2 cellular contexts compared by ENCODE assay signal in genomic region chr12:123114305-123115083, GRCh38.
TF ChIP-seq lines count a peak whose summit lies in the region.

No MANE protein-coding gene starts in this region.

TF ChIP-seq in IMR-90, 13 proteins besides CTCF, POLR2A, EP300 and RAD21:
- TF ChIP-seq CHD1 (IDR thresholded peaks at IDR 0.05; ENCODE audit: low read depth, low read length) (no peak), SMC3 (IDR thresholded peaks at IDR 0.05; ENCODE audit: low read depth, low read length) (no peak), ELK1 (IDR thresholded peaks at IDR 0.05; ENCODE audit: borderline replicate concordance, low read depth, low read length) (no peak), RFX5 (IDR thresholded peaks at IDR 0.05; ENCODE audit: low read depth, low read length) (no peak), RCOR1 (IDR thresholded peaks at IDR 0.05; ENCODE audit: insufficient replicate concordance, low read length) (no peak), BHLHE40 (IDR thresholded peaks at IDR 0.05; ENCODE audit: low read depth, low read length) (no peak), CEBPB (IDR thresholded peaks at IDR 0.05; ENCODE audit: low read depth, low read length) (no peak), FOS (IDR thresholded peaks at IDR 0.05; ENCODE audit: low read depth, low read length) (no peak), MAFK (IDR thresholded peaks at IDR 0.05; ENCODE audit: low read depth, low read length) (no peak), MAZ (IDR thresholded peaks at IDR 0.05; ENCODE audit: borderline replicate concordance, low read depth, low read length) (no peak), NFE2L2 (IDR thresholded peaks at IDR 0.05; ENCODE audit: low read depth, low read length) (no peak), MXI1 (IDR thresholded peaks at IDR 0.05; ENCODE audit: borderline replicate concordance, low read depth, low read length) (no peak), USF2 (IDR thresholded peaks at IDR 0.05; ENCODE audit: low read depth, low read length) (no peak)

TF ChIP-seq in endothelial cell of umbilical vein, 7 proteins besides CTCF, POLR2A, EP300 and RAD21:
- TF ChIP-seq FOS (IDR thresholded peaks at IDR 0.05; ENCODE audit: borderline replicate concordance, insufficient read depth, low read length) (no peak), JUN (IDR thresholded peaks at IDR 0.05; ENCODE audit: borderline replicate concordance, insufficient read depth, insufficient read length, low read depth) (no peak), MYC (IDR thresholded peaks at IDR 0.05; ENCODE audit: low read depth, low read length) (no peak), MAX (IDR thresholded peaks at IDR 0.05; ENCODE audit: insufficient read depth, insufficient read length) (no peak)
